1 cellular context compared by ENCODE assay signal in genomic region chr18:9617006-9617542, GRCh38.
TF ChIP-seq lines count a peak whose summit lies in the region.

No MANE protein-coding gene starts in this region.

TF ChIP-seq in K562, 482 proteins besides CTCF, POLR2A, EP300 and RAD21 (continued from another document and continues in another):
- TF ChIP-seq PKNOX1 (IDR thresholded peaks at IDR 0.05) = 0 out of 2 replicates have a peak, but pooled peaks have one; percentile 12
- TF ChIP-seq ATF3 (IDR thresholded peaks at IDR 0.05) = no peak
- no peak for TF ChIP-seq ATF3 (CRISPR knock-in tag; conservative IDR thresholded peaks at IDR 0.05)
- TF ChIP-seq MTA3 (IDR thresholded peaks at IDR 0.05; ENCODE audit: borderline replicate concordance) = 0 out of 2 replicates have a peak, but pooled peaks have one; percentile 17
- no peak for TF ChIP-seq MITF (IDR thresholded peaks at IDR 0.05)
- TF ChIP-seq MECOM (CRISPR knock-in tag; IDR thresholded peaks at IDR 0.05) = no peak
- 0 out of 2 replicates have a peak, but pooled peaks have one; percentile 3 for TF ChIP-seq NFIC (IDR thresholded peaks at IDR 0.05)
- TF ChIP-seq DMBX1 (CRISPR knock-in tag; IDR thresholded peaks at IDR 0.05; ENCODE audit: borderline replicate concordance) = 0 out of 2 replicates have a peak, but pooled peaks have one; percentile 18
- TF ChIP-seq HNRNPL (IDR thresholded peaks at IDR 0.05; ENCODE audit: low read depth, low read length) = no peak
- TF ChIP-seq ELF1 (tag; IDR thresholded peaks at IDR 0.05) = 0 out of 2 replicates have a peak, but pooled peaks have one; percentile 4
- TF ChIP-seq ZNF766 (CRISPR knock-in tag; conservative IDR thresholded peaks at IDR 0.05) = 0 out of 2 replicates have a peak, but pooled peaks have one; percentile 38
- no peak for TF ChIP-seq RB1 (IDR thresholded peaks at IDR 0.05; ENCODE audit: low read depth)
- no peak for TF ChIP-seq ZNF639 (CRISPR knock-in tag; conservative IDR thresholded peaks at IDR 0.05 in 1 of 2, IDR thresholded peaks at IDR 0.05 in 1 of 2)
- TF ChIP-seq BRD9 (IDR thresholded peaks at IDR 0.05; ENCODE audit: low read depth, partially characterized antibody) = peak; percentile 31
- TF ChIP-seq ZBTB11 (CRISPR knock-in tag; IDR thresholded peaks at IDR 0.05) = no peak
- no peak for TF ChIP-seq ZNF239 (CRISPR knock-in tag; IDR thresholded peaks at IDR 0.05)
- no peak for TF ChIP-seq SNRNP70 (optimal IDR thresholded peaks at IDR 0.05; ENCODE audit: low read depth, low read length)
- no peak for TF ChIP-seq ZNF79 (CRISPR knock-in tag; IDR thresholded peaks at IDR 0.05; ENCODE audit: low read depth)
- TF ChIP-seq C11orf30 (IDR thresholded peaks at IDR 0.05; ENCODE audit: low read depth) = peak; percentile 37
- no peak for TF ChIP-seq ARID3A (IDR thresholded peaks at IDR 0.05; ENCODE audit: borderline replicate concordance, low read depth, low read length)
- TF ChIP-seq DDX20 (tag; IDR thresholded peaks at IDR 0.05; ENCODE audit: low read depth) = no peak
- TF ChIP-seq CCNT2 (IDR thresholded peaks at IDR 0.05; ENCODE audit: borderline replicate concordance, extremely low read depth, insufficient read length, low read depth, low read length) = no peak
- TF ChIP-seq HNRNPK (IDR thresholded peaks at IDR 0.05; ENCODE audit: low read depth, low read length, poor library complexity, severe bottlenecking) = no peak
- TF ChIP-seq PRDM10 (IDR thresholded peaks at IDR 0.05; ENCODE audit: partially characterized antibody) = peak; percentile 85
- TF ChIP-seq NCOR1 (IDR thresholded peaks at IDR 0.05) = peak; percentile 17; the same call in 1 of the 2 replicates
- TF ChIP-seq ZFX (CRISPR knock-in tag; IDR thresholded peaks at IDR 0.05) = 0 out of 2 replicates have a peak, but pooled peaks have one; percentile 4
- TF ChIP-seq ZNF592 (IDR thresholded peaks at IDR 0.05) = peak; percentile 40; the same call in 1 of the 2 replicates
- TF ChIP-seq ZZZ3 (IDR thresholded peaks at IDR 0.05) = no peak
- peak in 1 of 2 experiments; percentile 21; a peak in 1 of 4 replicates for TF ChIP-seq MNT (conservative IDR thresholded peaks at IDR 0.05)
- TF ChIP-seq ZNF175 (CRISPR knock-in tag; IDR thresholded peaks at IDR 0.05; ENCODE audit: low read depth) = no peak
- no peak for TF ChIP-seq ZNF830 (CRISPR knock-in tag; IDR thresholded peaks at IDR 0.05)
- no peak for TF ChIP-seq BHLHE40 (IDR thresholded peaks at IDR 0.05; ENCODE audit: low read length)
- TF ChIP-seq E2F1 (CRISPR knock-in tag; IDR thresholded peaks at IDR 0.05) = no peak
- no peak for TF ChIP-seq BRF1 (IDR thresholded peaks at IDR 0.05; ENCODE audit: borderline replicate concordance, extremely low read depth, insufficient read length)
- TF ChIP-seq POLR2B (IDR thresholded peaks at IDR 0.05; ENCODE audit: low read depth, partially characterized antibody) = no peak
